In genomic region chr3:25478964-25479726, GRCh38 we compare ENCODE assay signal across 17 cellular contexts. TPM values are rescaled to one million over a fixed set of nuclear protein-coding genes. Genes with fewer than 3 reads are reported as not detected.
"Had no signal": no experiment of that assay in that cellular context is flagged by ENCODE, and none has a peak within 500 bp of the region (broad histone marks: within the 10 kb centered on the region; RNA-seq: fewer than 3 reads in every experiment).

No MANE protein-coding gene starts in this region.

- H3K36me3 ChIP-seq: neutrophil, upper lobe of left lung had no signal

- H3K36me3 Mint-ChIP-seq: activated naive CD8-positive, alpha-beta T cell treated with anti-CD3 and anti-CD28 coated beads, Interleukin-2, amount 10 ng/mL, durations not matched to agents 7 days and 5 days; naive thymus-derived CD4-positive, alpha-beta T cell had no signal

- H3K27ac ChIP-seq: foreskin keratinocyte, neutrophil had no signal

- H3K4me1 ChIP-seq: foreskin keratinocyte had no signal

- H3K4me1 Mint-ChIP-seq: activated naive CD8-positive, alpha-beta T cell treated with anti-CD3 and anti-CD28 coated beads, Interleukin-2, amount 10 ng/mL, durations not matched to agents 7 days and 5 days; immature natural killer cell; naive thymus-derived CD4-positive, alpha-beta T cell had no signal

- H3K4me3 ChIP-seq: mucosa of descending colon, upper lobe of left lung had no signal

- DNase-seq: activated CD4-positive, alpha-beta T cell treated with anti-CD3 and anti-CD28 coated beads, Interleukin-2, amount 50 U/mL, for 1 hour; activated CD8-positive, alpha-beta memory T cell treated with anti-CD3 and anti-CD28 coated beads for 24 hours; activated naive CD8-positive, alpha-beta T cell treated with anti-CD3 and anti-CD28 coated beads, Interleukin-2, amount 10 ng/mL, durations not matched to agents 7 days and 5 days; aorta; foreskin keratinocyte; immature natural killer cell; left cardiac atrium; mammary epithelial cell; mucosa of descending colon; naive thymus-derived CD4-positive, alpha-beta T cell; stimulated activated CD4-positive, alpha-beta T cell treated with anti-CD3 and anti-CD28 coated beads, Interleukin-15, amount 100 ng/mL, for 24 hours; stimulated activated CD4-positive, alpha-beta T cell treated with anti-CD3 and anti-CD28 coated beads, Interleukin-4, amount 100 ng/mL, for 1 hour; stimulated activated naive CD4-positive, alpha-beta T cell treated with Interleukin-2 at 50 U/mL for 16 hours; substantia nigra; upper lobe of left lung had no signal

- H3K9me3 ChIP-seq: mucosa of descending colon, neutrophil, upper lobe of left lung had no signal

- H3K27ac Mint-ChIP-seq: activated naive CD8-positive, alpha-beta T cell treated with anti-CD3 and anti-CD28 coated beads, Interleukin-2, amount 10 ng/mL, durations not matched to agents 7 days and 5 days; activated T-helper 1 cell treated with anti-CD3 and anti-CD28 coated beads, Interleukin-12 subunit alpha, Interleukin-12 subunit beta, Interleukin-2, Interleukin-4 antibody, amounts not matched to agents 30 ng/mL and 10 ng/mL and 1 ng/mL, durations not matched to agents 14 hours and 24 hours and 36 hours; immature natural killer cell; naive thymus-derived CD4-positive, alpha-beta T cell had no signal

- H3K27me3 ChIP-seq: foreskin keratinocyte, neutrophil, upper lobe of left lung had no signal

- H3K4me3 Mint-ChIP-seq: activated naive CD8-positive, alpha-beta T cell treated with anti-CD3 and anti-CD28 coated beads, Interleukin-2, amount 10 ng/mL, durations not matched to agents 7 days and 5 days; activated T-helper 1 cell treated with anti-CD3 and anti-CD28 coated beads, Interleukin-12 subunit alpha, Interleukin-12 subunit beta, Interleukin-2, Interleukin-4 antibody, amounts not matched to agents 30 ng/mL and 10 ng/mL and 1 ng/mL, durations not matched to agents 14 hours and 24 hours and 36 hours; immature natural killer cell; naive thymus-derived CD4-positive, alpha-beta T cell had no signal

- H3K9me3 Mint-ChIP-seq: activated naive CD8-positive, alpha-beta T cell treated with anti-CD3 and anti-CD28 coated beads, Interleukin-2, amount 10 ng/mL, durations not matched to agents 7 days and 5 days; activated T-helper 1 cell treated with anti-CD3 and anti-CD28 coated beads, Interleukin-12 subunit alpha, Interleukin-12 subunit beta, Interleukin-2, Interleukin-4 antibody, amounts not matched to agents 30 ng/mL and 10 ng/mL and 1 ng/mL, durations not matched to agents 14 hours and 24 hours and 36 hours; immature natural killer cell had no signal

RNA-seq across cellular contexts. Expression of gene RARB, which starts 51.1 kb away (rescaled TPM):
- total RNA-seq: activated naive CD8-positive, alpha-beta T cell treated with anti-CD3 and anti-CD28 coated beads, Interleukin-2, amount 10 ng/mL, durations not matched to agents 7 days and 5 days; activated T-helper 1 cell treated with anti-CD3 and anti-CD28 coated beads, Interleukin-12 subunit alpha, Interleukin-12 subunit beta, Interleukin-2, Interleukin-4 antibody, amounts not matched to agents 30 ng/mL and 10 ng/mL and 1 ng/mL, durations not matched to agents 14 hours and 24 hours and 36 hours; foreskin keratinocyte; naive thymus-derived CD4-positive, alpha-beta T cell had no signal
- polyA plus RNA-seq: foreskin keratinocyte had no signal
